Comparison of ENCODE assay signal across 11 cellular contexts in genomic region chr10:13242260-13242659, GRCh38. TPM values are rescaled to one million over a fixed set of nuclear protein-coding genes. Genes with fewer than 3 reads are reported as not detected.
"Had no signal": no experiment of that assay in that cellular context is flagged by ENCODE, and none has a peak within 500 bp of the region (broad histone marks: within the 10 kb centered on the region; RNA-seq: fewer than 3 reads in every experiment).

No MANE protein-coding gene starts in this region.

RNA-seq across cellular contexts. Expression of gene UCMA, which starts 8.1 kb away (rescaled TPM):
- total RNA-seq: OCI-LY7, PC-3, PC-9, Peyer's patch, Right ventricle myocardium inferior, Right ventricle myocardium superior, RPMI7951, SJCRH30, SJSA1, SK-MEL-5 had no signal
- polyA plus RNA-seq: SK-N-SH had no signal
